In genomic region chr19:45884682-45885555, GRCh38 we compare ENCODE assay signal across 1 cellular context.
A peak's percentile ranks its signal among the peaks of the same experiment; 100 is the strongest.
TF ChIP-seq lines count a peak whose summit lies in the region.

No MANE protein-coding gene starts in this region.

TF ChIP-seq in HepG2, 621 proteins besides CTCF, POLR2A, EP300 and RAD21 (continued from another document and continues in another):
- TF ChIP-seq KAT2B (IDR thresholded peaks at IDR 0.05; ENCODE audit: borderline replicate concordance, low read depth, low read length) (no peak), ZNF710 (CRISPR knock-in tag; IDR thresholded peaks at IDR 0.05; ENCODE audit: borderline replicate concordance) (no peak), HIVEP1 (CRISPR knock-in tag; IDR thresholded peaks at IDR 0.05) (no peak), ZNF501 (CRISPR knock-in tag; IDR thresholded peaks at IDR 0.05) (no peak), SNAPC4 (CRISPR knock-in tag; IDR thresholded peaks at IDR 0.05) (no peak), ZNF577 (CRISPR knock-in tag; IDR thresholded peaks at IDR 0.05; ENCODE audit: borderline replicate concordance, low read depth) (no peak), GRHL1 (CRISPR knock-in tag; conservative IDR thresholded peaks at IDR 0.05) (no peak), GABPB1 (CRISPR knock-in tag; IDR thresholded peaks at IDR 0.05) (peak; percentile 61; the same call in 1 of the 2 replicates), ZFP37 (CRISPR knock-in tag; IDR thresholded peaks at IDR 0.05; ENCODE audit: borderline replicate concordance) (no peak), NR2F6 (IDR thresholded peaks at IDR 0.05) (no peak), NR2F6 (CRISPR knock-in tag; IDR thresholded peaks at IDR 0.05) (no peak), E2F1 (CRISPR knock-in tag; IDR thresholded peaks at IDR 0.05) (no peak), ZNF558 (CRISPR knock-in tag; IDR thresholded peaks at IDR 0.05; ENCODE audit: borderline replicate concordance) (no peak), ZNF660 (CRISPR knock-in tag; IDR thresholded peaks at IDR 0.05; ENCODE audit: borderline replicate concordance, low read depth) (no peak), PAXIP1 (CRISPR knock-in tag; conservative IDR thresholded peaks at IDR 0.05) (no peak), CEBPB (IDR thresholded peaks at IDR 0.05; ENCODE audit: borderline replicate concordance, low read depth, low read length) (no peak), ZBTB20 (CRISPR knock-in tag; IDR thresholded peaks at IDR 0.05; ENCODE audit: borderline replicate concordance, low read depth) (no peak), TAF15 (IDR thresholded peaks at IDR 0.05; ENCODE audit: low read depth, low read length, poor library complexity, severe bottlenecking) (no peak), ZNF510 (CRISPR knock-in tag; IDR thresholded peaks at IDR 0.05; ENCODE audit: low read depth) (no peak), PHF21A (CRISPR knock-in tag; IDR thresholded peaks at IDR 0.05) (no peak), MNT (IDR thresholded peaks at IDR 0.05) (no peak), KDM1A (CRISPR knock-in tag; IDR thresholded peaks at IDR 0.05) (no peak), PATZ1 (CRISPR knock-in tag; IDR thresholded peaks at IDR 0.05) (no peak), MLLT10 (CRISPR knock-in tag; IDR thresholded peaks at IDR 0.05) (no peak), ZNF335 (CRISPR knock-in tag; IDR thresholded peaks at IDR 0.05) (no peak), ZNF639 (CRISPR knock-in tag; conservative IDR thresholded peaks at IDR 0.05) (no peak), PREB (CRISPR knock-in tag; IDR thresholded peaks at IDR 0.05) (no peak), ZGPAT (CRISPR knock-in tag; IDR thresholded peaks at IDR 0.05) (no peak), SOX13 (IDR thresholded peaks at IDR 0.05) (no peak), SOX13 (CRISPR knock-in tag; conservative IDR thresholded peaks at IDR 0.05 in 1 of 2, IDR thresholded peaks at IDR 0.05 in 1 of 2) (no peak), MXD3 (CRISPR knock-in tag; IDR thresholded peaks at IDR 0.05) (no peak), POLR2AphosphoS2 (IDR thresholded peaks at IDR 0.05; ENCODE audit: low read depth, low read length) (no peak), HNRNPL (IDR thresholded peaks at IDR 0.05; ENCODE audit: low read depth, low read length) (peak; percentile 90), ZNF282 (IDR thresholded peaks at IDR 0.05; ENCODE audit: partially characterized antibody) (no peak)
